ENCODE assay signal across 1 cellular context in genomic region chrX:1386338-1387127, GRCh38.
TF ChIP-seq lines count a peak whose summit lies in the region.

No MANE protein-coding gene starts in this region.

TF ChIP-seq in HepG2, 621 proteins besides CTCF, POLR2A, EP300 and RAD21 (continued from another document):
- no peak for TF ChIP-seq ZBED4 (CRISPR knock-in tag; IDR thresholded peaks at IDR 0.05; ENCODE audit: borderline replicate concordance)
- no peak for TF ChIP-seq TFDP1 (CRISPR knock-in tag; IDR thresholded peaks at IDR 0.05; ENCODE audit: borderline replicate concordance)
- TF ChIP-seq SMARCC2 (IDR thresholded peaks at IDR 0.05) = no peak
- peak; percentile 52 for TF ChIP-seq AGO2 (optimal IDR thresholded peaks at IDR 0.05; ENCODE audit: low read depth, low read length)
- TF ChIP-seq KDM2A (CRISPR knock-in tag; IDR thresholded peaks at IDR 0.05; ENCODE audit: borderline replicate concordance, low read depth) = no peak
- no peak for TF ChIP-seq ZSCAN31 (CRISPR knock-in tag; IDR thresholded peaks at IDR 0.05; ENCODE audit: low read depth)
